Comparison of ENCODE assay signal across 18 cellular contexts in genomic region chr5:149388498-149389190, GRCh38. TPM values are rescaled to one million over a fixed set of nuclear protein-coding genes. Genes with fewer than 3 reads are reported as not detected.
DNase-seq lines count a peak whose midpoint lies in the region; ATAC-seq and TF ChIP-seq lines count a peak whose summit lies in the region.
"Had no signal": no experiment of that assay in that cellular context is flagged by ENCODE, and none has a peak within 500 bp of the region (broad histone marks: within the 10 kb centered on the region; RNA-seq: fewer than 3 reads in every experiment).

No MANE protein-coding gene starts in this region.

- peaks cover 13% of the 10 kb centered on the region for H3K9me1 ChIP-seq in IMR-90 (ENCODE audit: insufficient read depth, low read length)

- H3K4me1 ChIP-seq in IMR-90 (ENCODE audit: control insufficient read depth, insufficient read depth, low read length) (peaks cover 25% of the 10 kb centered on the region), muscle layer of duodenum (ENCODE audit: control insufficient read depth in 1 of 2, insufficient read depth in 2 of 2, low read length in 2 of 2) (peaks cover 0 to 17% of the 10 kb centered on the region in 2 donors), thoracic aorta (ENCODE audit: control insufficient read depth in 1 of 2, low read depth in 2 of 2) (peaks cover 25 to 69% of the 10 kb centered on the region in 2 donors)

- peak overlapping the region; percentile 38 for H3K18ac ChIP-seq in IMR-90 (ENCODE audit: low read depth, low read length)

- no TSS peak for BruUV-seq in IMR-90 (replicated peaks; lab: Mats Ljungman, UMichigan)

- POLR2A ChIA-PET in IMR-90 (lab: Charles Lee; ENCODE audit: unreplicated experiment), result no interaction called here

- no peak overlapping the region for H2AK9ac ChIP-seq in IMR-90 (replicated peaks; ENCODE audit: low read depth, low read length, poor library complexity)

- H2AFZ ChIP-seq in IMR-90 (replicated peaks; ENCODE audit: low read length, poor library complexity), result no peak overlapping the region

- H3K4me2 ChIP-seq in IMR-90 (ENCODE audit: low read depth, low read length), result no peak overlapping the region

- H3K9me3 ChIP-seq in IMR-90 (ENCODE audit: control insufficient read depth, insufficient read depth, low read length) (peaks cover 2% of the 10 kb centered on the region), muscle layer of duodenum (ENCODE audit: control insufficient read depth in 1 of 2, low read length in 2 of 2) (no peaks in the 10 kb centered on the region), thoracic aorta (no peaks in the 10 kb centered on the region)
- H3K9me3 ChIP-seq: neutrophil had no signal

- CTCF ChIA-PET in IMR-90 (lab: Yijun Ruan, JAX), result interaction anchor here (1.4 kb wide), 1 partner anchor 47 kb away, joined by 8 read pairs; no protein-coding TSS in a partner anchor

- peak overlapping the region; percentile 6 for H2BK5ac ChIP-seq in IMR-90 (ENCODE audit: low read depth, low read length, poor library complexity, severe bottlenecking)

- no peak for TF ChIP-seq POLR2A in IMR-90 (IDR thresholded peaks at IDR 0.05; ENCODE audit: low read depth, low read length)

- no peak for TF ChIP-seq CTCF in IMR-90 (conservative IDR thresholded peaks at IDR 0.05; ENCODE audit: low read depth, low read length)
- no peak for TF ChIP-seq CTCF in coronary artery (IDR thresholded peaks at IDR 0.05)
- TF ChIP-seq CTCF in thoracic aorta (IDR thresholded peaks at IDR 0.05), result no peak

- peak overlapping the region; percentile 5; the same call in 1 of the 2 replicates for H2BK120ac ChIP-seq in IMR-90 (ENCODE audit: low read depth, low read length)

- no peak overlapping the region; the same call in 1 of the 2 replicates for H4K5ac ChIP-seq in IMR-90 (ENCODE audit: low read depth, low read length)

- no peak for TF ChIP-seq RAD21 in IMR-90 (IDR thresholded peaks at IDR 0.05; ENCODE audit: low read length)

- no peak overlapping the region for H3K23ac ChIP-seq in IMR-90 (ENCODE audit: low read depth, low read length)

- H3K27ac ChIP-seq in IMR-90 (ENCODE audit: insufficient read depth, low read length) (peak overlapping the region; percentile 36; the same call in 1 of the 2 replicates), coronary artery (peak overlapping the region; percentile 85 to 91), muscle layer of duodenum (ENCODE audit: low read length) (peak overlapping the region; percentile 76), thoracic aorta (peak overlapping the region; percentile 99 to 100)
- H3K27ac ChIP-seq: neutrophil had no signal

- no peak overlapping the region; the same call in 1 of the 2 replicates for H2BK20ac ChIP-seq in IMR-90 (ENCODE audit: low read depth, low read length)

- 0 out of 3 replicates have a peak overlapping the region, but pooled peaks have one; percentile 1 for H2BK15ac ChIP-seq in IMR-90 (ENCODE audit: low read depth, low read length)

- in situ Hi-C loops in IMR-90 (cut with MboI; ENCODE audit: low sequenced_read_pairs), result loop anchor here (5.0 kb wide), 1 partner anchor 44 kb away; no protein-coding TSS in a partner anchor

- no peaks in the 10 kb centered on the region; the same call in 1 of the 2 replicates for H4K20me1 ChIP-seq in IMR-90 (ENCODE audit: insufficient read depth, low read length)

- no peak overlapping the region for H4K8ac ChIP-seq in IMR-90 (ENCODE audit: low read depth in 2 of 2, low read length in 2 of 2)

- H3K14ac ChIP-seq in IMR-90 (replicated peaks; ENCODE audit: low read depth, low read length), result 0 out of 2 replicates have a peak overlapping the region, but pooled peaks have one; percentile 2

- no peaks in the 10 kb centered on the region for H3K27me3 ChIP-seq in IMR-90 (ENCODE audit: control insufficient read depth, insufficient read depth, low read length)
- H3K27me3 ChIP-seq in muscle layer of duodenum (ENCODE audit: low read depth, low read length), result no peaks in the 10 kb centered on the region
- no peaks in the 10 kb centered on the region for H3K27me3 ChIP-seq in thoracic aorta (replicated peaks; ENCODE audit: insufficient read depth)
- no peaks in the 10 kb centered on the region for H3K27me3 ChIP-seq in H7 (ENCODE audit: control insufficient read depth, insufficient read depth, low read length)
- H3K27me3 ChIP-seq: neutrophil had no signal

- H4K91ac ChIP-seq in IMR-90 (ENCODE audit: insufficient read depth, low read depth, low read length), result no peak overlapping the region

- WGBS in IMR-90 (ENCODE audit: extremely low coverage in 2 of 2, insufficient read length in 1 of 2), 2 experiments, result 100% methylated on average over 1 of the region's 7 CpGs; no CpG with 5 or more reads in 1 of the 2 experiments

- H3K4me3 ChIP-seq in IMR-90 (ENCODE audit: insufficient read depth, low read depth, low read length) (no peak overlapping the region), coronary artery (no peak overlapping the region), muscle layer of duodenum (ENCODE audit: low read depth in 1 of 2, low read length in 2 of 2) (peak overlapping the region in 1 of 2 donors; percentile 20), thoracic aorta (no peak overlapping the region), H7 (ENCODE audit: insufficient read depth, low read depth, low read length) (no peak overlapping the region)
- H3K4me3 ChIP-seq: skin epidermis had no signal

- peak overlapping the region; percentile 37; the same call in 1 of the 2 replicates for H2AK5ac ChIP-seq in IMR-90 (ENCODE audit: low read depth, low read length)

- dilution Hi-C loops in IMR-90 (cut with HindIII; ENCODE audit: low sequenced_read_pairs, unreplicated experiment), result no loop called here

- intact Hi-C loops in IMR-90 (cut with micrococcal nuclease), result no loop called here

- no peak overlapping the region for H3K9ac ChIP-seq in IMR-90 (ENCODE audit: low read depth, low read length)

- no peak for ATAC-seq in IMR-90 (ENCODE audit: low read depth)
- no peak for ATAC-seq in thoracic aorta (ENCODE audit: insufficient number of reproducible peaks, low FRiP score, low read depth)
- no peak for ATAC-seq in SK-N-SH treated with all-trans-retinoic acid at 6 μM for 48 hours
- no peak for ATAC-seq in GM19463 (IDR thresholded peaks at IDR 0.05; ENCODE audit: unreplicated experiment)

- no peak for DNase-seq in IMR-90
- no peak for DNase-seq in coronary artery (ENCODE audit: low spot score)
- no peak for DNase-seq in thoracic aorta (ENCODE audit: low spot score)
- no peak for DNase-seq in H7
- DNase-seq: activated CD4-positive, alpha-beta T cell treated with anti-CD3 and anti-CD28 coated beads, Interleukin-2, amount 10 ng/mL, durations not matched to agents 24 days and 14 days; C1 segment of cervical spinal cord; caudate nucleus; endodermal cell; Kasumi-1; NCI-H1417 treated with DMSO at 0.1 percent for 48 hours; NCI-H2227 treated with DMSO at 0.1 percent for 48 hours; stimulated activated naive B cell treated with anti-CD40 and anti-IgM and Interleukin-4, amounts not matched to agents 10 μg/mL and 1 μg/mL and 100 μg/mL, for 72 hours had no signal

- peaks cover 0 to 11% of the 10 kb centered on the region in 2 experiments; a peak in 1 of 4 replicates for H3K79me1 ChIP-seq in IMR-90 (ENCODE audit: low read depth in 1 of 2, low read length in 2 of 2)

- H3K4ac ChIP-seq in IMR-90 (ENCODE audit: low read depth, low read length), result peak overlapping the region; percentile 21; the same call in 1 of the 2 replicates

- H3K56ac ChIP-seq in IMR-90 (ENCODE audit: extremely low read depth, insufficient read depth, low read length), result no peak overlapping the region

- no peaks in the 10 kb centered on the region for H3K36me3 ChIP-seq in IMR-90 (ENCODE audit: control insufficient read depth, insufficient read depth, low read length)
- no peaks in the 10 kb centered on the region for H3K36me3 ChIP-seq in muscle layer of duodenum (ENCODE audit: control insufficient read depth in 1 of 2, insufficient read depth in 2 of 2, low read length in 2 of 2)
- no peaks in the 10 kb centered on the region for H3K36me3 ChIP-seq in thoracic aorta
- no peaks in the 10 kb centered on the region for H3K36me3 ChIP-seq in H7 (replicated peaks; ENCODE audit: control insufficient read depth, insufficient read depth, low read length)
- H3K36me3 ChIP-seq: neutrophil had no signal

TF ChIP-seq in IMR-90, 13 proteins besides CTCF, POLR2A, EP300 and RAD21 (continues in another document):
- TF ChIP-seq CEBPB (IDR thresholded peaks at IDR 0.05; ENCODE audit: low read depth, low read length) (no peak), MXI1 (IDR thresholded peaks at IDR 0.05; ENCODE audit: borderline replicate concordance, low read depth, low read length) (no peak), NFE2L2 (IDR thresholded peaks at IDR 0.05; ENCODE audit: low read depth, low read length) (no peak), SMC3 (IDR thresholded peaks at IDR 0.05; ENCODE audit: low read depth, low read length) (no peak), MAZ (IDR thresholded peaks at IDR 0.05; ENCODE audit: borderline replicate concordance, low read depth, low read length) (no peak)

TF ChIP-seq in SK-N-SH treated with all-trans-retinoic acid at 6 μM for 48 hours, 23 proteins besides CTCF, POLR2A, EP300 and RAD21 (continues in another document):
- no peak for TF ChIP-seq ZC3H10 (CRISPR knock-in tag; IDR thresholded peaks at IDR 0.05)

RNA-seq across cellular contexts. Expression of gene IL17B, which starts 9.6 kb away (rescaled TPM):
- total RNA-seq in IMR-90 (2012; rRNA removed) (0.28 TPM in 1 of 2 replicates, not detected in the other), thoracic aorta (1 to 10 TPM; 1.9 to 7.1 TPM)
- 0.31 and 0.86 TPM in 2 replicates for polyA plus RNA-seq in IMR-90 (2012; rRNA removed)
- 0.84 TPM in 1 of 2 replicates, not detected in the other for polyA plus RNA-seq in IMR-90 (2012; cell fraction: cytosol; rRNA removed)
- polyA plus RNA-seq in IMR-90 (2012; cell fraction: nucleus; rRNA removed; ENCODE audit: low replicate concordance), result 0.30 and 0.39 TPM in 2 replicates
- total RNA-seq in H7 (2014; rRNA removed; shearing (Covaris generic)), result not detected in 2 replicates
- total RNA-seq: activated CD4-positive, alpha-beta T cell treated with anti-CD3 and anti-CD28 coated beads, Interleukin-2, amount 10 ng/mL, durations not matched to agents 24 days and 14 days; endodermal cell; frontal cortex had no signal

RNA-seq across cellular contexts. Expression of gene PCYOX1L, which starts 30.8 kb away (rescaled TPM):
- total RNA-seq in IMR-90 (2012; rRNA removed) (5.8 and 7.0 TPM in 2 replicates), thoracic aorta (1 to 10 TPM; 7.3 to 7.8 TPM)
- polyA plus RNA-seq in IMR-90 (2012; rRNA removed), result 14.3 and 16.3 TPM in 2 replicates
- polyA plus RNA-seq in IMR-90 (2012; cell fraction: cytosol; rRNA removed), result 10.1 and 15.5 TPM in 2 replicates
- 30.0 and 32.4 TPM in 2 replicates for polyA plus RNA-seq in IMR-90 (2012; cell fraction: nucleus; rRNA removed; ENCODE audit: low replicate concordance)
- 6.5 and 9.4 TPM in 2 replicates for total RNA-seq in H7 (2014; rRNA removed; shearing (Covaris generic))

RNA-seq across cellular contexts. Expression of gene GRPEL2, which starts 43.3 kb away (rescaled TPM):
- total RNA-seq in IMR-90 (2012; rRNA removed) (18.1 and 30.3 TPM in 2 replicates), thoracic aorta (1 to 10 TPM; 7.9 to 9.7 TPM)
- 4.8 and 6.2 TPM in 2 replicates for polyA plus RNA-seq in IMR-90 (2012; rRNA removed)
- polyA plus RNA-seq in IMR-90 (2012; cell fraction: cytosol; rRNA removed), result 1.7 and 2.5 TPM in 2 replicates
- polyA plus RNA-seq in IMR-90 (2012; cell fraction: nucleus; rRNA removed; ENCODE audit: low replicate concordance), result 4.7 and 6.4 TPM in 2 replicates
- 36.1 and 37.0 TPM in 2 replicates for total RNA-seq in H7 (2014; rRNA removed; shearing (Covaris generic))

Comparison
In these comparisons a context has a peak if more than half of its experiments do, and no peak if none do; other contexts are left out.
1. H3K27ac ChIP-seq: peak in every context shown above with its lines; median percentile 100 in thoracic aorta; 88 in coronary artery; 76 in muscle layer of duodenum; 36 in IMR-90.